In the genomic region with DNA sequence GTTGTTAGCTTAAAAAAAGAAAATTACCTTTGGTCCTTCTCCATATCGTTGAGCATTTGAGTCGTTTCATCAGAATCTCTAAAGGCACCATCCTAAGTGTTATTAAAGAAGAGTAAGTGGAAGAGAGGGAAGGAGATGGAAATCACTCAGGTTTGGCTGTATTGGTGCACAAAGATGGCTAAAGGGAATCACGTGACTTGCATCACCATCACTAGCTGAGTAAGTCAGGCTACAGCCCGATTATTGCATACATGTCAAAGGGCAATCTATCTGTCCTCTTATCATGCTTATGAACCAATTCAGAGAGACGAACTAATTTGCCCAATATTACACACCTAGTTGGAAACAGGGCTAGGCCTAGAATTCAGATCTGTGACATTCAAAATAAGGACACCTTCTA, we compare ENCODE assay signal across 28 cellular contexts.
"Had no signal": no experiment of that assay in that cellular context is flagged by ENCODE, and none has a peak within 500 bp of the region (broad histone marks: within the 10 kb centered on the region; RNA-seq: fewer than 3 reads in every experiment).

No MANE protein-coding gene starts in this region.

- H3K4me3 ChIP-seq: neural progenitor cell, ovary, psoas muscle, skin epidermis, smooth muscle cell, spleen, suprapubic skin, testis, tibial artery, transverse colon, upper lobe of right lung, uterus had no signal

- H3K4me2 ChIP-seq: neural progenitor cell, smooth muscle cell had no signal

- H3K27me3 ChIP-seq: neural progenitor cell, ovary, suprapubic skin, testis, tibial artery, transverse colon, upper lobe of right lung, uterus had no signal

- H3K79me2 ChIP-seq: parathyroid adenoma had no signal

- H3K9ac ChIP-seq: neural progenitor cell, parathyroid adenoma had no signal

- H2AFZ ChIP-seq: neural progenitor cell, parathyroid adenoma had no signal

- H3K4me1 ChIP-seq: neural progenitor cell, parathyroid adenoma, spleen, suprapubic skin, testis, tibial artery, transverse colon, upper lobe of right lung, uterus had no signal

- DNase-seq: natural killer cell; occipital lobe; ovary; posterior cingulate gyrus; psoas muscle; right cardiac atrium; spleen; stimulated activated CD4-positive, alpha-beta T cell treated with anti-CD3 and anti-CD28 coated beads, Interleukin-12 subunit alpha, Interleukin-12 subunit beta, amount 100 ng/mL, for 4 hours; stimulated activated CD4-positive, alpha-beta T cell treated with anti-CD3 and anti-CD28 coated beads, Interleukin-1b, Interleukin-23, amount 100 ng/mL, for 48 hours; stimulated activated CD4-positive, alpha-beta T cell treated with anti-CD3 and anti-CD28 coated beads, Interleukin-4, amount 100 ng/mL, for 1 hour; stimulated activated CD4-positive, alpha-beta T cell treated with anti-CD3 and anti-CD28 coated beads, Interleukin-4, amount 100 ng/mL, for 4 hours; stimulated activated CD8-positive, alpha-beta memory T cell treated with anti-CD3 and anti-CD28 coated beads, Interleukin-4, amount 100 ng/mL, for 48 hours; stimulated activated naive CD4-positive, alpha-beta T cell; stimulated activated naive CD8-positive, alpha-beta T cell treated with anti-CD3 and anti-CD28 coated beads, Interleukin-15, amount 100 ng/mL, for 72 hours; stimulated activated naive CD8-positive, alpha-beta T cell treated with anti-CD3 and anti-CD28 coated beads, Interleukin-15, Interleukin-2, amounts not matched to agents 100 U/mL and 50 U/mL, for 24 hours; substantia nigra; testis; tibial artery; transverse colon; upper lobe of right lung; uterus had no signal

- H3K36me3 ChIP-seq: neural progenitor cell, ovary, spleen, suprapubic skin, tibial artery, transverse colon, upper lobe of right lung, uterus had no signal

- ATAC-seq: natural killer cell; psoas muscle; right cardiac atrium; sciatic nerve; stimulated activated memory B cell treated with anti-CD40 and anti-IgM and Interleukin-4, amounts not matched to agents 10 μg/mL and 1 μg/mL and 100 μg/mL, for 72 hours; stimulated activated naive CD8-positive, alpha-beta T cell treated with anti-CD3 and anti-CD28 coated beads, Interleukin-15, amount 100 ng/mL, for 72 hours; stimulated activated naive CD8-positive, alpha-beta T cell treated with anti-CD3 and anti-CD28 coated beads, Interleukin-15, Interleukin-2, amounts not matched to agents 100 U/mL and 50 U/mL, for 24 hours; upper lobe of right lung had no signal

- H3K9me3 ChIP-seq: ovary, psoas muscle, spleen, suprapubic skin, testis, tibial artery, transverse colon, upper lobe of right lung, uterus had no signal

- H3K27ac ChIP-seq: neural progenitor cell, ovary, parathyroid adenoma, psoas muscle, skin epidermis, spleen, suprapubic skin, testis, tibial artery, transverse colon, upper lobe of right lung, uterus had no signal
